20 cellular contexts compared by ENCODE assay signal in the genomic region with DNA sequence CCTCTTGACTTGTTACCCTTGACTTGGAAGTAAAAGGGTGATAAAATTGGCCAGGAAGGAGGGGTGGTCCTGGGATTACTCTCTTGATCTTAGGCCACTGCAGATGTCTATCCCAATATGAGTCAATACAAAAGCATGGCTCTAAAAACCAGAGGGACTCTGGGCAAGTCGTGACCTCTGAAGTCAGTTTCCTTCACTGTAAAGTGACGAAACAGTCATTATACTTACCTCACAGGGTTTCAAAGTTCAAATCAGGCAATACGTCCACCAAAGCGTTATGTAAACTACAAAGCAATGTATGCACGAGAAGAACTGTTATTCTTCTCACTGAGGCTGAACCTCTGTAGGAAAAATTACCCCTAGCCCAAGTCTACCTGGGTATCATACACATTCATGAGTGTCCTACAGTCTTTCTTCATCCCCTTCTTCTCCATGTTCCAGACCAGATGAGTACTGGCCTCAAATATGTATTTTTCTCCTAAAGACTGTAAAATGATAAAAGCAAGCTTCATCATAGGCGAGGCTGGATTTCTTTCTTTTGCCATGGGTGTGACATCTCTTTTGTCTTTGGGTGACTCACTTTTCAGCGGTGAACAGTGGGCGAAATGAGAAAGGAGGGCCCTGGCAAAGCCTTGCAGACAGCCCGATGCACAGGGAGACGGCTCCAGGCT. TPM values are rescaled to one million over a fixed set of nuclear protein-coding genes. Genes with fewer than 3 reads are reported as not detected.
DNase-seq lines count a peak whose midpoint lies in the region; ATAC-seq and TF ChIP-seq lines count a peak whose summit lies in the region.
"Had no signal": no experiment of that assay in that cellular context is flagged by ENCODE, and none has a peak within 500 bp of the region (broad histone marks: within the 10 kb centered on the region; RNA-seq: fewer than 3 reads in every experiment).

No MANE protein-coding gene starts in this region.

- no peaks in the 10 kb centered on the region for H3K27me3 Mint-ChIP-seq in activated naive CD8-positive, alpha-beta T cell treated with anti-CD3 and anti-CD28 coated beads for 36 hours

- in situ Hi-C loops in GM13977 (cut with MboI; ENCODE audit: low pct_unique_long_range_greater_than_20kb, low sequenced_read_pairs, unreplicated experiment): no loop called here

- no peak overlapping the region for H3K4me3 ChIP-seq in fibroblast of lung (replicated peaks in 1 of 4; ENCODE audit: control extremely low read depth in 1 of 4, insufficient read depth in 1 of 4, low read depth in 3 of 4, low read length in 4 of 4)
- H3K4me3 ChIP-seq: esophagus muscularis mucosa, skin epidermis had no signal

- H3K4me1 Mint-ChIP-seq in activated naive CD8-positive, alpha-beta T cell treated with anti-CD3 and anti-CD28 coated beads for 36 hours: no peaks in the 10 kb centered on the region

- TF ChIP-seq CTCF in fibroblast of lung (conservative IDR thresholded peaks at IDR 0.05 in 1 of 2, IDR thresholded peaks at IDR 0.05 in 1 of 2; ENCODE audit: low read depth in 1 of 2, low read length in 2 of 2) (no peak), GM13977 (IDR thresholded peaks at IDR 0.05; ENCODE audit: extremely low read depth, insufficient read depth, missing control alignments) (no peak)

- no peak overlapping the region for H3K4me2 ChIP-seq in fibroblast of lung (ENCODE audit: extremely low read depth, insufficient read depth, low read length)

- H3K27ac Mint-ChIP-seq in activated naive CD8-positive, alpha-beta T cell treated with anti-CD3 and anti-CD28 coated beads for 36 hours: peak overlapping the region; percentile 18
- H3K27ac Mint-ChIP-seq: activated T-helper 2 cell treated with anti-CD3 and anti-CD28 coated beads, Interferon-gamma antibody, Interleukin-2, Interleukin-4, amounts not matched to agents 10 μg/mL and 5 μg/mL and 100 μg/mL, durations not matched to agents 14 hours and 24 hours and 36 hours had no signal

- H3K9me3 ChIP-seq in fibroblast of lung (ENCODE audit: control insufficient read depth, insufficient read depth, low read depth, low read length): no peaks in the 10 kb centered on the region
- H3K9me3 ChIP-seq: esophagus muscularis mucosa, neutrophil had no signal

- peaks cover 13% of the 10 kb centered on the region for H3K36me3 Mint-ChIP-seq in activated naive CD8-positive, alpha-beta T cell treated with anti-CD3 and anti-CD28 coated beads for 36 hours

- H3K27me3 ChIP-seq in fibroblast of lung (ENCODE audit: control insufficient read depth, insufficient read depth, low read length): no peaks in the 10 kb centered on the region
- H3K27me3 ChIP-seq: esophagus muscularis mucosa, neutrophil had no signal

- ATAC-seq in sciatic nerve: peak; percentile 26
- no peak for ATAC-seq in GM18873 (IDR thresholded peaks at IDR 0.05; ENCODE audit: low FRiP score, unreplicated experiment)
- ATAC-seq in HG03432 (IDR thresholded peaks at IDR 0.05; ENCODE audit: unreplicated experiment): no peak
- ATAC-seq: Right ventricle myocardium inferior had no signal

- H2AFZ ChIP-seq in fibroblast of lung (ENCODE audit: low read length): no peak overlapping the region

- no peaks in the 10 kb centered on the region for H4K20me1 ChIP-seq in fibroblast of lung (ENCODE audit: control insufficient read depth, extremely low read depth, insufficient read depth, low read length)

- no peak overlapping the region for H3K27ac ChIP-seq in fibroblast of lung (ENCODE audit: insufficient read depth, low read length)
- H3K27ac ChIP-seq: esophagus muscularis mucosa, HL-60, neutrophil had no signal

- H3K4me1 ChIP-seq in fibroblast of lung (ENCODE audit: control insufficient read depth, extremely low read depth, insufficient read depth, low read length): no peaks in the 10 kb centered on the region

- no peaks in the 10 kb centered on the region for H3K9me3 Mint-ChIP-seq in activated naive CD8-positive, alpha-beta T cell treated with anti-CD3 and anti-CD28 coated beads for 36 hours
- H3K9me3 Mint-ChIP-seq: activated T-helper 2 cell treated with anti-CD3 and anti-CD28 coated beads, Interferon-gamma antibody, Interleukin-2, Interleukin-4, amounts not matched to agents 10 μg/mL and 5 μg/mL and 100 μg/mL, durations not matched to agents 14 hours and 24 hours and 36 hours had no signal

- H3K79me2 ChIP-seq in fibroblast of lung (ENCODE audit: control insufficient read depth, insufficient read depth, low read length): no peaks in the 10 kb centered on the region

- no peak overlapping the region for H3K9ac ChIP-seq in fibroblast of lung (ENCODE audit: insufficient read depth, low read length)

- H3K36me3 ChIP-seq in fibroblast of lung (ENCODE audit: control insufficient read depth, insufficient read depth, low read length): peaks cover 18% of the 10 kb centered on the region

- intact Hi-C loops in sciatic nerve (cut with DNase I): no loop called here

- H3K4me3 Mint-ChIP-seq in activated naive CD8-positive, alpha-beta T cell treated with anti-CD3 and anti-CD28 coated beads for 36 hours: no peak overlapping the region

- DNase-seq in HS-5 (ENCODE audit: low read depth) (peak; percentile 65), fibroblast of lung (ENCODE audit: low read depth in 2 of 2) (peak; percentile 46 to 90), sciatic nerve (ENCODE audit: low spot score) (no peak), GM13977 (ENCODE audit: low spot score) (no peak), HUDEP-2 (lab: John Stamatoyannopoulos, UW; ENCODE audit: unreplicated experiment in 76 of 76) (no peak)
- DNase-seq in activated naive CD8-positive, alpha-beta T cell treated with anti-CD3 and anti-CD28 coated beads for 36 hours: no peak
- DNase-seq: mesendoderm, NCI-H2081 treated with DMSO at 0.1 percent for 48 hours, NCI-H82, T-helper 2 cell had no signal

RNA-seq across cellular contexts. Expression of a gene that starts 34.5 kb away (rescaled TPM):
- total RNA-seq in activated naive CD8-positive, alpha-beta T cell treated with anti-CD3 and anti-CD28 coated beads for 36 hours: under 1 TPM; 0.36 to 0.39 TPM
- total RNA-seq in fibroblast of lung (0.77 and 0.83 TPM in 2 replicates), sciatic nerve (5.8 TPM)
- polyA plus RNA-seq in fibroblast of lung: 0.15 TPM in 1 of 2 replicates, not detected in the other
- 0.09 TPM in 1 of 2 replicates, not detected in the other for polyA plus RNA-seq in fibroblast of lung (2012)
- not detected in 2 replicates for polyA minus RNA-seq in fibroblast of lung (ENCODE audit: low replicate concordance)
- total RNA-seq: Daoy, H1 had no signal

Comparison
In these comparisons a context has a peak if more than half of its experiments do, and no peak if none do; other contexts are left out.
1. DNase-seq: peak in HS-5 (single experiment) and fibroblast of lung (2 of 2); none in activated naive CD8-positive, alpha-beta T cell treated with anti-CD3 and anti-CD28 coated beads for 36 hours (single experiment), sciatic nerve (single experiment), GM13977 (single experiment) and HUDEP-2 (0 of 76).